In the genomic region with DNA sequence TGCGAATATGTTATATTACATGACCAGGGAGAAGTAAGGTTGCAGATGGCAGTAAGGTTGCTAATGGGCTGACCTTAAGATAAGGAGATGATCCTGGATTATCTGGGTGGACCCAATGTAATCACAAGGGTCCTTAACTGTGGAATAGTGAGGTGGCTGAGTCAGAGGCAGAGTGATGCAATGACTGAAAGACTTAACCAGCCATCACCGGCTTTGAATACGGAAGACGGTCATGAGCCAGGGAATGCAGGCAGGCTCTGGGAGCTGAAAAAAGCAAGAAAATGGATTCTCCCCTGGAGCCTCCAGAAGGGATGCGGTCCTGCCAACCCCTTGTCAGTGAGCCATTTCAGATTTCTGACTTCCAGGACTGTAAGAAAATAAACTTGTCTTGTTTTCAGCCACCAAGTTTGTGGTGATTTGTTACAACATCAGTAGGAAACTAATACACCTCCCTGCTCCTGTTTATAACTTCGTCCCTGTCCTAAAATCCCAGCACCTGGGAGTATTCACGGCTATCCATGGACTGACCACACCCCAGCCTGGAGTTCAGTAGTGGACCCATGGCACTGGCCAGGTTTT, we compare ENCODE assay signal across 12 cellular contexts. TPM values are rescaled to one million over a fixed set of nuclear protein-coding genes. Genes with fewer than 3 reads are reported as not detected.
A peak's percentile ranks its signal among the peaks of the same experiment; 100 is the strongest.
DNase-seq lines count a peak whose midpoint lies in the region; ATAC-seq and TF ChIP-seq lines count a peak whose summit lies in the region.
"Had no signal": no experiment of that assay in that cellular context is flagged by ENCODE, and none has a peak within 500 bp of the region (broad histone marks: within the 10 kb centered on the region; RNA-seq: fewer than 3 reads in every experiment).

No MANE protein-coding gene starts in this region.

- H3K9ac ChIP-seq in smooth muscle cell (ENCODE audit: low read depth), result peak overlapping the region; percentile 44

- H3K27ac Mint-ChIP-seq in activated CD8-positive, alpha-beta T cell treated with anti-CD3 and anti-CD28 coated beads for 36 hours, result peak overlapping the region; percentile 75
- H3K27ac Mint-ChIP-seq in activated CD8-positive, alpha-beta T cell treated with anti-CD3 and anti-CD28 coated beads, Interleukin-2, amount 10 ng/mL, durations not matched to agents 7 days and 5 days, result no peak overlapping the region
- H3K27ac Mint-ChIP-seq: activated naive CD8-positive, alpha-beta T cell treated with anti-CD3 and anti-CD28 coated beads, Interleukin-2, amount 10 ng/mL, durations not matched to agents 7 days and 5 days had no signal

- H3K27me3 ChIP-seq in PC-9 (ENCODE audit: insufficient read depth, low read depth) (no peaks in the 10 kb centered on the region), smooth muscle cell (ENCODE audit: low read depth) (no peaks in the 10 kb centered on the region)
- H3K27me3 ChIP-seq: BLaER1 treated with 17β-estradiol and CSF1 and Interleukin-3, amounts not matched to agents 10 nM and 100 nM; heart right ventricle had no signal

- H3K36me3 Mint-ChIP-seq in activated CD8-positive, alpha-beta T cell treated with anti-CD3 and anti-CD28 coated beads for 36 hours (ENCODE audit: low read depth), result peaks cover 37% of the 10 kb centered on the region
- peaks cover 28% of the 10 kb centered on the region for H3K36me3 Mint-ChIP-seq in activated CD8-positive, alpha-beta T cell treated with anti-CD3 and anti-CD28 coated beads, Interleukin-2, amount 10 ng/mL, durations not matched to agents 7 days and 5 days (ENCODE audit: low read depth)

- DNase-seq in activated CD8-positive, alpha-beta T cell treated with anti-CD3 and anti-CD28 coated beads for 36 hours, result no peak
- no peak for DNase-seq in activated CD8-positive, alpha-beta T cell treated with anti-CD3 and anti-CD28 coated beads, Interleukin-2, amount 10 ng/mL, durations not matched to agents 7 days and 5 days
- DNase-seq in PC-9, result no peak
- DNase-seq in fibroblast of gingiva (ENCODE audit: low read depth), result peak; percentile 69
- no peak for DNase-seq in smooth muscle cell (lab: John Stamatoyannopoulos, UW; ENCODE audit: unreplicated experiment)
- DNase-seq in NCI-H774 (lab: John Stamatoyannopoulos, UW), result no peak
- no peak for DNase-seq in NCI-H1048 (lab: John Stamatoyannopoulos, UW)
- DNase-seq: activated naive CD8-positive, alpha-beta T cell treated with anti-CD3 and anti-CD28 coated beads, Interleukin-2, amount 10 ng/mL, durations not matched to agents 7 days and 5 days; heart right ventricle; NCI-H1417 treated with DMSO at 0.1 percent for 48 hours had no signal

- peaks cover 13% of the 10 kb centered on the region for H3K4me1 ChIP-seq in PC-9 (replicated peaks; ENCODE audit: insufficient read depth)
- peaks cover 21% of the 10 kb centered on the region for H3K4me1 ChIP-seq in smooth muscle cell (ENCODE audit: low read depth)

- 31% methylated on average over 7 of the region's 7 CpGs for WGBS in smooth muscle cell (ENCODE audit: low lambda C conversion rate)

- H3K9me3 ChIP-seq in PC-9 (ENCODE audit: insufficient read depth, low read depth), result no peaks in the 10 kb centered on the region
- no peaks in the 10 kb centered on the region for H3K9me3 ChIP-seq in smooth muscle cell (replicated peaks; ENCODE audit: low read depth)
- H3K9me3 ChIP-seq: BLaER1 treated with 17β-estradiol and CSF1 and Interleukin-3, amounts not matched to agents 10 nM and 100 nM; heart right ventricle had no signal

- H3K9me2 ChIP-seq in PC-9 (ENCODE audit: insufficient read depth), result no peaks in the 10 kb centered on the region

- H2AFZ ChIP-seq in PC-9, result no peak overlapping the region
- H2AFZ ChIP-seq in smooth muscle cell (ENCODE audit: low read depth), result no peak overlapping the region

- peaks cover 23% of the 10 kb centered on the region for H3K4me1 Mint-ChIP-seq in activated CD8-positive, alpha-beta T cell treated with anti-CD3 and anti-CD28 coated beads for 36 hours (ENCODE audit: low read depth)
- peaks cover 46% of the 10 kb centered on the region for H3K4me1 Mint-ChIP-seq in activated CD8-positive, alpha-beta T cell treated with anti-CD3 and anti-CD28 coated beads, Interleukin-2, amount 10 ng/mL, durations not matched to agents 7 days and 5 days (ENCODE audit: low read depth)

- H3K27ac ChIP-seq in PC-9 (peak overlapping the region; percentile 41; the same call in 1 of the 2 replicates), smooth muscle cell (ENCODE audit: low read depth) (peak overlapping the region; percentile 77)

- no peaks in the 10 kb centered on the region for H3K27me3 Mint-ChIP-seq in activated CD8-positive, alpha-beta T cell treated with anti-CD3 and anti-CD28 coated beads for 36 hours
- H3K27me3 Mint-ChIP-seq in activated CD8-positive, alpha-beta T cell treated with anti-CD3 and anti-CD28 coated beads, Interleukin-2, amount 10 ng/mL, durations not matched to agents 7 days and 5 days (ENCODE audit: low read depth), result no peaks in the 10 kb centered on the region
- H3K27me3 Mint-ChIP-seq: activated naive CD8-positive, alpha-beta T cell treated with anti-CD3 and anti-CD28 coated beads, Interleukin-2, amount 10 ng/mL, durations not matched to agents 7 days and 5 days had no signal

- CTCF ChIA-PET in activated CD8-positive, alpha-beta T cell treated with anti-CD3 and anti-CD28 coated beads for 36 hours (lab: Charles Lee), result interaction anchor here (0.6 to 0.9 kb wide), 3 partner anchors 9 to 742 kb away, joined by 3 to 6 read pairs (median 3); no protein-coding TSS in a partner anchor
- CTCF ChIA-PET in activated CD8-positive, alpha-beta T cell treated with anti-CD3 and anti-CD28 coated beads, Interleukin-2, amount 10 ng/mL, durations not matched to agents 7 days and 5 days (lab: Charles Lee), result interaction anchor here (1.4 kb wide), 1 partner anchor 23 kb away, joined by 5 read pairs; no protein-coding TSS in a partner anchor
- CTCF ChIA-PET in PC-9 (lab: Charles Lee), result no interaction called here

- H3K36me3 ChIP-seq in PC-9 (ENCODE audit: low read depth) (no peaks in the 10 kb centered on the region), smooth muscle cell (ENCODE audit: low read depth) (no peaks in the 10 kb centered on the region)

- POLR2A ChIA-PET in activated CD8-positive, alpha-beta T cell treated with anti-CD3 and anti-CD28 coated beads for 36 hours (lab: Charles Lee), result interaction anchor here (0.6 to 1.3 kb wide), 2 partner anchors 9 to 23 kb away, joined by 3 to 4 read pairs; no protein-coding TSS in a partner anchor
- POLR2A ChIA-PET in activated CD8-positive, alpha-beta T cell treated with anti-CD3 and anti-CD28 coated beads, Interleukin-2, amount 10 ng/mL, durations not matched to agents 7 days and 5 days (lab: Charles Lee), result no interaction called here
- POLR2A ChIA-PET in PC-9 (lab: Charles Lee; ENCODE audit: unreplicated experiment), result no interaction called here

- peaks cover 18% of the 10 kb centered on the region for H3K79me2 ChIP-seq in PC-9 (ENCODE audit: low read depth)
- H3K79me2 ChIP-seq in smooth muscle cell (ENCODE audit: low read depth), result no peaks in the 10 kb centered on the region

- intact Hi-C loops in activated CD8-positive, alpha-beta T cell treated with anti-CD3 and anti-CD28 coated beads for 36 hours (cut with micrococcal nuclease), result no loop called here
- intact Hi-C loops in PC-9 (cut with micrococcal nuclease; ENCODE audit: unreplicated experiment), result no loop called here

- BruUV-seq in PC-9 (replicated peaks; lab: Mats Ljungman, UMichigan), result no TSS peak

- H3K4me3 ChIP-seq in PC-9 (no peak overlapping the region), smooth muscle cell (no peak overlapping the region)
- H3K4me3 ChIP-seq: BLaER1 treated with 17β-estradiol and CSF1 and Interleukin-3, amounts not matched to agents 10 nM and 100 nM; heart right ventricle had no signal

- H3K9me3 Mint-ChIP-seq in activated CD8-positive, alpha-beta T cell treated with anti-CD3 and anti-CD28 coated beads for 36 hours, result no peaks in the 10 kb centered on the region
- H3K9me3 Mint-ChIP-seq in activated CD8-positive, alpha-beta T cell treated with anti-CD3 and anti-CD28 coated beads, Interleukin-2, amount 10 ng/mL, durations not matched to agents 7 days and 5 days (ENCODE audit: insufficient read depth), result no peaks in the 10 kb centered on the region
- H3K9me3 Mint-ChIP-seq: activated naive CD8-positive, alpha-beta T cell treated with anti-CD3 and anti-CD28 coated beads, Interleukin-2, amount 10 ng/mL, durations not matched to agents 7 days and 5 days had no signal

- no peak overlapping the region for H3K4me3 Mint-ChIP-seq in activated CD8-positive, alpha-beta T cell treated with anti-CD3 and anti-CD28 coated beads for 36 hours
- H3K4me3 Mint-ChIP-seq in activated CD8-positive, alpha-beta T cell treated with anti-CD3 and anti-CD28 coated beads, Interleukin-2, amount 10 ng/mL, durations not matched to agents 7 days and 5 days, result no peak overlapping the region
- H3K4me3 Mint-ChIP-seq: activated naive CD8-positive, alpha-beta T cell treated with anti-CD3 and anti-CD28 coated beads, Interleukin-2, amount 10 ng/mL, durations not matched to agents 7 days and 5 days had no signal

- TF ChIP-seq CTCF in activated CD8-positive, alpha-beta T cell treated with anti-CD3 and anti-CD28 coated beads for 36 hours (IDR thresholded peaks at IDR 0.05), result no peak
- TF ChIP-seq CTCF in PC-9 (conservative IDR thresholded peaks at IDR 0.05) (no peak), smooth muscle cell (IDR thresholded peaks at IDR 0.05; ENCODE audit: borderline replicate concordance, insufficient read depth, poor library complexity, severe bottlenecking) (no peak)

- H3F3A ChIP-seq in PC-9 (ENCODE audit: insufficient read depth, low read depth) (peaks cover 7% of the 10 kb centered on the region; the same call in 1 of the 2 replicates), smooth muscle cell (ENCODE audit: low read depth) (peaks cover 25% of the 10 kb centered on the region)

- no peak for ATAC-seq in activated CD8-positive, alpha-beta T cell treated with anti-CD3 and anti-CD28 coated beads for 36 hours
- ATAC-seq in activated CD8-positive, alpha-beta T cell treated with anti-CD3 and anti-CD28 coated beads, Interleukin-2, amount 10 ng/mL, durations not matched to agents 7 days and 5 days, result no peak
- no peak for ATAC-seq in GM18517 (IDR thresholded peaks at IDR 0.05; ENCODE audit: unreplicated experiment)

- H3K4me2 ChIP-seq in PC-9, result no peak overlapping the region
- peak overlapping the region; percentile 59 for H3K4me2 ChIP-seq in smooth muscle cell

- H4K20me1 ChIP-seq in PC-9 (ENCODE audit: insufficient read depth) (no peaks in the 10 kb centered on the region), smooth muscle cell (ENCODE audit: low read depth) (peaks cover 6% of the 10 kb centered on the region)

RNA-seq across cellular contexts. Expression of a gene that starts 4.6 kb away (rescaled TPM):
- total RNA-seq in activated CD8-positive, alpha-beta T cell treated with anti-CD3 and anti-CD28 coated beads for 36 hours, result under 1 TPM; 0.20 to 0.36 TPM
- total RNA-seq in activated CD8-positive, alpha-beta T cell treated with anti-CD3 and anti-CD28 coated beads, Interleukin-2, amount 10 ng/mL, durations not matched to agents 7 days and 5 days, result under 1 TPM in 1 of 2 experiments, not detected in 1; 0.32 TPM
- total RNA-seq in PC-9 (2021) (1.0 and 1.4 TPM in 2 replicates), smooth muscle cell (0.09 TPM in 1 of 2 replicates, not detected in the other)
- polyA plus RNA-seq in smooth muscle cell, result 0.62 and 0.80 TPM in 2 replicates
- total RNA-seq: heart right ventricle had no signal
- polyA plus RNA-seq: heart right ventricle had no signal

RNA-seq across cellular contexts. Expression of a gene that starts 23.6 kb away (rescaled TPM):
- 10 to 100 TPM; 71.8 to 76.4 TPM for total RNA-seq in activated CD8-positive, alpha-beta T cell treated with anti-CD3 and anti-CD28 coated beads for 36 hours
- 10 to 100 TPM; 71.7 to 77.6 TPM for total RNA-seq in activated CD8-positive, alpha-beta T cell treated with anti-CD3 and anti-CD28 coated beads, Interleukin-2, amount 10 ng/mL, durations not matched to agents 7 days and 5 days
- total RNA-seq in PC-9 (2021) (46.2 and 57.7 TPM in 2 replicates), smooth muscle cell (24.7 and 40.9 TPM in 2 replicates)
- 111 and 112 TPM in 2 replicates for polyA plus RNA-seq in smooth muscle cell

RNA-seq across cellular contexts. Expression of a gene that starts 35.3 kb away (rescaled TPM):
- 10 to 100 TPM; 14.1 to 15.7 TPM for total RNA-seq in activated CD8-positive, alpha-beta T cell treated with anti-CD3 and anti-CD28 coated beads for 36 hours
- 10 to 100 TPM; 12.7 to 13.8 TPM for total RNA-seq in activated CD8-positive, alpha-beta T cell treated with anti-CD3 and anti-CD28 coated beads, Interleukin-2, amount 10 ng/mL, durations not matched to agents 7 days and 5 days
- total RNA-seq in PC-9 (2021), result 6.2 and 12.7 TPM in 2 replicates
- total RNA-seq in smooth muscle cell, result 8.2 and 14.1 TPM in 2 replicates
- polyA plus RNA-seq in smooth muscle cell, result 27.9 and 29.0 TPM in 2 replicates

RNA-seq across cellular contexts. Expression of a gene that starts 37.4 kb away (rescaled TPM):
- 10 to 100 TPM in 1 of 2 experiments, 1 to 10 TPM in 1; 9.3 to 10.4 TPM for total RNA-seq in activated CD8-positive, alpha-beta T cell treated with anti-CD3 and anti-CD28 coated beads for 36 hours
- 1 to 10 TPM in 1 of 2 experiments, under 1 TPM in 1; 0.92 to 1.6 TPM for total RNA-seq in activated CD8-positive, alpha-beta T cell treated with anti-CD3 and anti-CD28 coated beads, Interleukin-2, amount 10 ng/mL, durations not matched to agents 7 days and 5 days
- total RNA-seq in PC-9 (2021) (1.6 and 2.3 TPM in 2 replicates), smooth muscle cell (4.1 and 29.1 TPM in 2 replicates)
- polyA plus RNA-seq in smooth muscle cell, result 31.6 and 33.5 TPM in 2 replicates

RNA-seq across cellular contexts. Expression of a gene that starts 46.5 kb away (rescaled TPM):
- total RNA-seq in activated CD8-positive, alpha-beta T cell treated with anti-CD3 and anti-CD28 coated beads for 36 hours, result 10 to 100 TPM; 47.1 to 51.3 TPM
- 10 to 100 TPM; 72.7 to 75.8 TPM for total RNA-seq in activated CD8-positive, alpha-beta T cell treated with anti-CD3 and anti-CD28 coated beads, Interleukin-2, amount 10 ng/mL, durations not matched to agents 7 days and 5 days
- total RNA-seq in PC-9 (2021), result 25.8 and 29.4 TPM in 2 replicates
- 144 and 146 TPM in 2 replicates for total RNA-seq in smooth muscle cell
- 115 and 149 TPM in 2 replicates for polyA plus RNA-seq in smooth muscle cell
